Comparison of ENCODE assay signal across 7 cellular contexts in the genomic region with DNA sequence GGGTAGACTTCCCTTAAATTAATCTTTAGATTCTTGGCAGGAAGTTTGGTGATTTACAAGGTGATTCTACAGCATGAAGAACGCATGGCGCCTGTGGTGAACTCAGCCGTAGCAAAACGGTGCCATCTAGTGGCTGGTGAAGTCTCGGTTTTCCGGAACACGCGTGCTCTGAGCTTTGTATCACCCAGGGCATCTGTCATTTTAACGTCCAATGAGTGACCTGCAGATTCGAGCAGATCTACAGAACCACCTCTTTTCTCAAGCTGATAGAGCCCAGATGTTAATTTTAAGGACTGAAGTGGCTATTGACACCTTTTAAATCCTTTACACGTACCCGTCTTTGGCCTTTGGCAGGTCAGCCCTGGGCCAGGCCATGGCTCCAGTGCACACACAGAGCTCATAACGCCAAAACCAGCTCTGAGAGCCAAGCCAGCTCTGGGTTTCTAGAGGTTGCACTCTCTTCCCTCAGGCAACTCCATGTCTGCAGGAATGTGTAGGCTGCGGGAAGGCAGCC. TPM values are rescaled to one million over a fixed set of nuclear protein-coding genes. Genes with fewer than 3 reads are reported as not detected.
A peak's percentile ranks its signal among the peaks of the same experiment; 100 is the strongest.
DNase-seq lines count a peak whose midpoint lies in the region; ATAC-seq and TF ChIP-seq lines count a peak whose summit lies in the region.
"Not testable (repeated sequence)": the region's sequence is repeated elsewhere in the genome, so short reads cannot be mapped to it uniquely, and the experiment has no call there.

No MANE protein-coding gene starts in this region.

- H2BK120ac ChIP-seq in neuronal stem cell (ENCODE audit: low read depth, low read length) = not testable (repeated sequence)

- H3K9me3 Mint-ChIP-seq in HFFc6; activated naive CD8-positive, alpha-beta T cell treated with anti-CD3 and anti-CD28 coated beads, Interleukin-2, amount 10 ng/mL, durations not matched to agents 7 days and 5 days: not testable (repeated sequence)

- no CpG with 5 or more reads among the region's 14 CpGs for WGBS in neuronal stem cell (ENCODE audit: extremely low coverage in 2 of 2, insufficient read length in 2 of 2, insufficient replicate concordance in 1 of 2), 2 donors

- not testable (repeated sequence) for DNase-seq in HFFc6; activated naive CD8-positive, alpha-beta T cell treated with anti-CD3 and anti-CD28 coated beads, Interleukin-2, amount 10 ng/mL, durations not matched to agents 7 days and 5 days; neuronal stem cell (ENCODE audit: low spot score)
- peak; percentile 33 for DNase-seq in LoVo (ENCODE audit: low spot score)
- peak; percentile 39 for DNase-seq in RKO (ENCODE audit: low spot score)
- DNase-seq in head of caudate nucleus = peak in 34 of 42 donors; percentile 12 to 61 (median 38)

- peak; percentile 78 for ATAC-seq in activated naive CD8-positive, alpha-beta T cell treated with anti-CD3 and anti-CD28 coated beads, Interleukin-2, amount 10 ng/mL, durations not matched to agents 7 days and 5 days (ENCODE audit: low read depth)

- not testable (repeated sequence) for H3K27me3 ChIP-seq in neuronal stem cell (ENCODE audit: control insufficient read depth in 3 of 3, insufficient read depth in 3 of 3, low read depth in 1 of 3, low read length in 3 of 3)

- not testable (repeated sequence) for H3K27ac Mint-ChIP-seq in HFFc6; activated naive CD8-positive, alpha-beta T cell treated with anti-CD3 and anti-CD28 coated beads, Interleukin-2, amount 10 ng/mL, durations not matched to agents 7 days and 5 days

- H2BK12ac ChIP-seq in neuronal stem cell (ENCODE audit: low read length) = not testable (repeated sequence)

- not testable (repeated sequence) for H3K9ac ChIP-seq in neuronal stem cell (ENCODE audit: low read depth, low read length, poor library complexity)

- H2AFZ ChIP-seq in neuronal stem cell (ENCODE audit: low read length) = peak overlapping the region; percentile 42

- H3K14ac ChIP-seq in neuronal stem cell (ENCODE audit: low read length) = not testable (repeated sequence)

- not testable (repeated sequence) for H3K36me3 Mint-ChIP-seq in HFFc6 (ENCODE audit: low read depth); activated naive CD8-positive, alpha-beta T cell treated with anti-CD3 and anti-CD28 coated beads, Interleukin-2, amount 10 ng/mL, durations not matched to agents 7 days and 5 days

- H3K4me3 ChIP-seq in GM12875 (ENCODE audit: low read depth, low read length); neuronal stem cell (ENCODE audit: low read length in 2 of 2): not testable (repeated sequence)

- not testable (repeated sequence) for H3K4me1 ChIP-seq in neuronal stem cell (ENCODE audit: control insufficient read depth in 2 of 2, insufficient read depth in 1 of 2, low read depth in 1 of 2, low read length in 2 of 2)

- H3K79me1 ChIP-seq in neuronal stem cell (ENCODE audit: low read depth, low read length) = not testable (repeated sequence)

- not testable (repeated sequence) for H4K91ac ChIP-seq in neuronal stem cell (ENCODE audit: low read depth, low read length, poor library complexity)

- H4K8ac ChIP-seq in neuronal stem cell (ENCODE audit: low read depth, low read length) = not testable (repeated sequence)

- not testable (repeated sequence) for H3K4me3 Mint-ChIP-seq in HFFc6; activated naive CD8-positive, alpha-beta T cell treated with anti-CD3 and anti-CD28 coated beads, Interleukin-2, amount 10 ng/mL, durations not matched to agents 7 days and 5 days

- H3K4me1 Mint-ChIP-seq in HFFc6 (ENCODE audit: low read depth); activated naive CD8-positive, alpha-beta T cell treated with anti-CD3 and anti-CD28 coated beads, Interleukin-2, amount 10 ng/mL, durations not matched to agents 7 days and 5 days: not testable (repeated sequence)

- H3K23ac ChIP-seq in neuronal stem cell (ENCODE audit: low read depth, low read length, poor library complexity) = not testable (repeated sequence)

- not testable (repeated sequence) for H2AK5ac ChIP-seq in neuronal stem cell (ENCODE audit: low read depth, low read length)

- H2BK5ac ChIP-seq in neuronal stem cell (ENCODE audit: low read length) = not testable (repeated sequence)

- not testable (repeated sequence) for H3K4me2 ChIP-seq in neuronal stem cell (ENCODE audit: insufficient read depth, low read length, poor library complexity, severe bottlenecking)

- TF ChIP-seq CTCF in GM12875 (IDR thresholded peaks at IDR 0.05; ENCODE audit: borderline replicate concordance, insufficient read depth, low read depth, low read length) = peak; percentile 35; the same call in 1 of the 2 replicates
- TF ChIP-seq CTCF in HFFc6 (IDR thresholded peaks at IDR 0.05) = peak; percentile 74

- H3K18ac ChIP-seq in neuronal stem cell (ENCODE audit: low read length) = peak overlapping the region; percentile 29

- not testable (repeated sequence) for H3K27ac ChIP-seq in neuronal stem cell (replicated peaks; ENCODE audit: low read length)

- not testable (repeated sequence) for H3K9me3 ChIP-seq in neuronal stem cell (replicated peaks in 1 of 2; ENCODE audit: control insufficient read depth in 2 of 2, insufficient read depth in 1 of 2, low read depth in 1 of 2, low read length in 2 of 2)

- not testable (repeated sequence) for H3K36me3 ChIP-seq in neuronal stem cell (replicated peaks in 1 of 2; ENCODE audit: control insufficient read depth in 2 of 2, insufficient read depth in 2 of 2, low read length in 2 of 2)

- POLR2A ChIA-PET in activated naive CD8-positive, alpha-beta T cell treated with anti-CD3 and anti-CD28 coated beads, Interleukin-2, amount 10 ng/mL, durations not matched to agents 7 days and 5 days (lab: Charles Lee) = not testable (repeated sequence)

- intact Hi-C loops in head of caudate nucleus (cut with DNase I) = not testable (repeated sequence)

- H3K27me3 Mint-ChIP-seq in HFFc6 (ENCODE audit: insufficient read depth); activated naive CD8-positive, alpha-beta T cell treated with anti-CD3 and anti-CD28 coated beads, Interleukin-2, amount 10 ng/mL, durations not matched to agents 7 days and 5 days: not testable (repeated sequence)

- not testable (repeated sequence) for H3K4ac ChIP-seq in neuronal stem cell (ENCODE audit: low read length)

- not testable (repeated sequence) for H2BK15ac ChIP-seq in neuronal stem cell (ENCODE audit: low read length)

RNA-seq across cellular contexts. Expression of gene UNC93A, which starts 2.3 kb away (rescaled TPM):
- not detected for total RNA-seq in HFFc6 (2021; fragmentation: NEBNext Ultra II Directional; extraction: Animal tissue kit (Norgen Biotek cat#: 25700))
- not detected for total RNA-seq in activated naive CD8-positive, alpha-beta T cell treated with anti-CD3 and anti-CD28 coated beads, Interleukin-2, amount 10 ng/mL, durations not matched to agents 7 days and 5 days
- not detected for polyA plus RNA-seq in neuronal stem cell (2013, experiment 1 of 2)
- polyA plus RNA-seq in neuronal stem cell (2013, experiment 2 of 2) = not detected

RNA-seq across cellular contexts. Expression of gene TTLL2, which starts 36.1 kb away (rescaled TPM):
- total RNA-seq in HFFc6 (2021; fragmentation: NEBNext Ultra II Directional; extraction: Animal tissue kit (Norgen Biotek cat#: 25700)) = not detected
- total RNA-seq in activated naive CD8-positive, alpha-beta T cell treated with anti-CD3 and anti-CD28 coated beads, Interleukin-2, amount 10 ng/mL, durations not matched to agents 7 days and 5 days = not detected
- polyA plus RNA-seq in neuronal stem cell (2013, experiment 1 of 2) = not detected
- polyA plus RNA-seq in neuronal stem cell (2013, experiment 2 of 2) = not detected
